ENCODE assay signal across 18 cellular contexts in the genomic region with DNA sequence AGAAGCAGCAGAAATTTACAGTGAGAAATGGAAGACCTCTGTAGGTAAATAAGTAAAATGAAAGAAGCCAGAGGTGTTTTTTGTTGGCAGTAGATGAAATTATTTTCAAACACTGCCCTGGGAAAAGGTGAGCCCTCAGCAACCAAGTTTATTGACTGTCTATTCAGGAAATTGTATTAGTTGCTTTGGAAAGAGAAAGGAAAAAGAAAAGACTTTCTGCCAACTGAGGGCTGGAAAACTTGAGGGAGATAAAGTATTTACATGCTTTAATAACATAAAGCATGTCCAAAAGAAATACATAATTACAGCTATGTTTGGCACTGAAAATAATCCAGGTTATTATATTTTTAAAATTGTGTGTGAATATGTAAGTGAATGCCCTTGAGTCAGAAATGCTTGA. TPM values are rescaled to one million over a fixed set of nuclear protein-coding genes. Genes with fewer than 3 reads are reported as not detected.
A peak's percentile ranks its signal among the peaks of the same experiment; 100 is the strongest.
DNase-seq lines count a peak whose midpoint lies in the region; ATAC-seq and TF ChIP-seq lines count a peak whose summit lies in the region.
"Had no signal": no experiment of that assay in that cellular context is flagged by ENCODE, and none has a peak within 500 bp of the region (broad histone marks: within the 10 kb centered on the region; RNA-seq: fewer than 3 reads in every experiment).

No MANE protein-coding gene starts in this region.

- H3K4me3 ChIP-seq in HUES64 (ENCODE audit: low read length) (no peak overlapping the region), breast epithelium (no peak overlapping the region), mesenchymal stem cell (ENCODE audit: insufficient read depth in 1 of 2, low read depth in 1 of 2, low read length in 2 of 2) (no peak overlapping the region), tibial artery (no peak overlapping the region), adrenal gland (no peak overlapping the region)
- H3K4me3 ChIP-seq: MG63, mucosa of descending colon, SK-N-MC, tibial nerve had no signal

- H2BK5ac ChIP-seq in mesenchymal stem cell (ENCODE audit: low read depth, low read length, poor library complexity, severe bottlenecking) = no peak overlapping the region

- no peak overlapping the region for H3K18ac ChIP-seq in mesenchymal stem cell (ENCODE audit: low read depth in 1 of 2, low read length in 2 of 2)

- no peak overlapping the region for H4K91ac ChIP-seq in mesenchymal stem cell (ENCODE audit: low read length)

- no peaks in the 10 kb centered on the region for H3K9me3 ChIP-seq in HUES64 (ENCODE audit: insufficient read depth, low read depth, low read length)
- H3K9me3 ChIP-seq in breast epithelium = no peaks in the 10 kb centered on the region
- no peaks in the 10 kb centered on the region for H3K9me3 ChIP-seq in mesenchymal stem cell (ENCODE audit: control insufficient read depth, low read length)
- no peaks in the 10 kb centered on the region for H3K9me3 ChIP-seq in tibial artery
- H3K9me3 ChIP-seq in adrenal gland (replicated peaks in 1 of 3) = no peaks in the 10 kb centered on the region
- H3K9me3 ChIP-seq: MG63, mucosa of descending colon, tibial nerve had no signal

- H3K27me3 ChIP-seq in HUES64 (ENCODE audit: insufficient read depth, low read length) (no peaks in the 10 kb centered on the region), breast epithelium (no peaks in the 10 kb centered on the region), mesenchymal stem cell (ENCODE audit: control insufficient read depth in 1 of 2, insufficient read depth in 1 of 2, low read length in 2 of 2) (no peaks in the 10 kb centered on the region), tibial artery (no peaks in the 10 kb centered on the region), adrenal gland (no peaks in the 10 kb centered on the region)
- H3K27me3 ChIP-seq: MG63, tibial nerve had no signal

- H3K9ac ChIP-seq in HUES64 (ENCODE audit: low read depth, low read length) (no peak overlapping the region), mesenchymal stem cell (ENCODE audit: low read length) (no peak overlapping the region)

- no peak for TF ChIP-seq CTCF in breast epithelium (IDR thresholded peaks at IDR 0.05)
- TF ChIP-seq CTCF in tibial artery (IDR thresholded peaks at IDR 0.05) = no peak
- no peak for TF ChIP-seq CTCF in adrenal gland (IDR thresholded peaks at IDR 0.05)

- no peak overlapping the region for H2BK120ac ChIP-seq in mesenchymal stem cell (ENCODE audit: low read depth, low read length)

- H3K4me1 ChIP-seq in HUES64 (ENCODE audit: insufficient read depth, low read length) (peaks cover 97% of the 10 kb centered on the region), breast epithelium (peaks cover 19 to 53% of the 10 kb centered on the region in 2 donors), mesenchymal stem cell (ENCODE audit: control insufficient read depth, insufficient read depth, low read depth, low read length) (peaks cover 16% of the 10 kb centered on the region), tibial artery (peaks cover 0 to 100% (median 84%) of the 10 kb centered on the region in 4 donors), adrenal gland (replicated peaks in 1 of 2) (peaks cover 4 to 28% of the 10 kb centered on the region in 2 donors)

- H3K27ac ChIP-seq in HUES64 (ENCODE audit: low read depth, low read length) (peak overlapping the region; percentile 28; the same call in 1 of the 2 replicates), breast epithelium (peak overlapping the region; percentile 82 to 88), mesenchymal stem cell (ENCODE audit: low read length, poor library complexity, severe bottlenecking) (peak overlapping the region; percentile 31), tibial artery (peak overlapping the region; percentile 65 to 92), adrenal gland (no peak overlapping the region)
- H3K27ac ChIP-seq: SK-N-MC had no signal

- no peak overlapping the region for H3K14ac ChIP-seq in mesenchymal stem cell (ENCODE audit: low read length in 2 of 2)

- no peak overlapping the region for H2BK12ac ChIP-seq in mesenchymal stem cell (ENCODE audit: low read length in 2 of 2)

- intact Hi-C loops in breast epithelium (cut with DNase I; ENCODE audit: low total_unique reads) = loop anchor here (10.0 kb wide), 1 partner anchor 2005 kb away; a partner anchor contains a TSS
- intact Hi-C loops in tibial artery (cut with DNase I; ENCODE audit: low total_unique reads) = loop anchor here (10.0 kb wide), 1 partner anchor 65 kb away; no protein-coding TSS in a partner anchor
- intact Hi-C loops in adrenal gland (cut with DNase I) = no loop called here

- H3K23ac ChIP-seq in mesenchymal stem cell (ENCODE audit: low read length in 2 of 2) = no peak overlapping the region

- no peak for TF ChIP-seq POLR2A in breast epithelium (IDR thresholded peaks at IDR 0.05)
- no peak for TF ChIP-seq POLR2A in adrenal gland (IDR thresholded peaks at IDR 0.05)

- H4K8ac ChIP-seq in mesenchymal stem cell (ENCODE audit: low read length) = no peak overlapping the region

- no peak overlapping the region for H2AK5ac ChIP-seq in mesenchymal stem cell (ENCODE audit: low read length, severe bottlenecking)

- H3K4ac ChIP-seq in mesenchymal stem cell (ENCODE audit: low read depth in 1 of 2, low read length in 2 of 2) = no peak overlapping the region

- no peak for ATAC-seq in HG02678 (IDR thresholded peaks at IDR 0.05; ENCODE audit: unreplicated experiment)
- ATAC-seq in GM18907 (IDR thresholded peaks at IDR 0.05; ENCODE audit: unreplicated experiment) = no peak
- ATAC-seq: stimulated activated naive B cell treated with anti-CD40 and anti-IgM and Interleukin-4, amounts not matched to agents 10 μg/mL and 1 μg/mL and 100 μg/mL, for 72 hours had no signal

- no peaks in the 10 kb centered on the region for H3K79me1 ChIP-seq in mesenchymal stem cell (replicated peaks; ENCODE audit: low read length, poor library complexity, severe bottlenecking)

- no peak overlapping the region for H2AFZ ChIP-seq in mesenchymal stem cell (ENCODE audit: low read depth, low read length)

- H3K4me2 ChIP-seq in mesenchymal stem cell (ENCODE audit: low read length, poor library complexity, severe bottlenecking) = no peak overlapping the region

- H2BK15ac ChIP-seq in mesenchymal stem cell (ENCODE audit: low read depth, poor library complexity, severe bottlenecking) = no peak overlapping the region

- DNase-seq in breast epithelium (ENCODE audit: low spot score in 2 of 2) (no peak), mesenchymal stem cell (no peak), tibial artery (no peak), adrenal gland (no peak)
- DNase-seq: activated CD4-positive, alpha-beta T cell treated with anti-CD3 and anti-CD28 coated beads for 1 hour; COR-L47; GOT3; mucosa of descending colon; NCI-H146; NCI-H774; stimulated activated naive B cell treated with anti-CD40 and anti-IgM and Interleukin-4, amounts not matched to agents 10 μg/mL and 1 μg/mL and 100 μg/mL, for 72 hours; T-helper 9 cell had no signal

- H3K36me3 ChIP-seq in HUES64 (ENCODE audit: insufficient read depth, low read length) = 0 out of 2 replicates have a peak, but pooled peaks cover 7% of the 10 kb centered on the region
- H3K36me3 ChIP-seq in breast epithelium = no peaks in the 10 kb centered on the region
- H3K36me3 ChIP-seq in mesenchymal stem cell (ENCODE audit: control insufficient read depth in 1 of 2, insufficient read depth in 2 of 2, low read depth in 1 of 2, low read length in 2 of 2) = no peaks in the 10 kb centered on the region
- no peaks in the 10 kb centered on the region for H3K36me3 ChIP-seq in tibial artery
- no peaks in the 10 kb centered on the region for H3K36me3 ChIP-seq in adrenal gland (replicated peaks in 1 of 2)
- H3K36me3 ChIP-seq: tibial nerve had no signal

RNA-seq across cellular contexts. Expression of a gene that starts 14.7 kb away (rescaled TPM):
- polyA plus RNA-seq in HUES64 (2013, experiment 1 of 2) = 8.4 TPM
- polyA plus RNA-seq in HUES64 (2013, experiment 2 of 2) = 7.5 TPM
- total RNA-seq in breast epithelium = 100 to 1,000 TPM; 166 to 187 (median 178) TPM
- polyA plus RNA-seq in mesenchymal stem cell (2013, experiment 1 of 2) = 70.6 TPM
- 70.6 TPM for polyA plus RNA-seq in mesenchymal stem cell (2013, experiment 2 of 2)
- 10 to 100 TPM; 19.1 to 66.3 (median 41.8) TPM for total RNA-seq in adrenal gland
- 10 to 100 TPM in 2 of 3 donors, 1 to 10 TPM in 1; 7.6 to 12.4 (median 10.8) TPM for polyA plus RNA-seq in adrenal gland

Comparison
In these comparisons a context has a peak if more than half of its experiments do, and no peak if none do; other contexts are left out.
1. H3K27ac ChIP-seq: peak in HUES64 (single experiment), breast epithelium (2 of 2), mesenchymal stem cell (single experiment) and tibial artery (2 of 2); none in adrenal gland (0 of 5).
2. intact Hi-C loops: an anchor here in breast epithelium (10.0 kb wide) and tibial artery (10.0 kb wide); none called in adrenal gland.